In the genomic region with DNA sequence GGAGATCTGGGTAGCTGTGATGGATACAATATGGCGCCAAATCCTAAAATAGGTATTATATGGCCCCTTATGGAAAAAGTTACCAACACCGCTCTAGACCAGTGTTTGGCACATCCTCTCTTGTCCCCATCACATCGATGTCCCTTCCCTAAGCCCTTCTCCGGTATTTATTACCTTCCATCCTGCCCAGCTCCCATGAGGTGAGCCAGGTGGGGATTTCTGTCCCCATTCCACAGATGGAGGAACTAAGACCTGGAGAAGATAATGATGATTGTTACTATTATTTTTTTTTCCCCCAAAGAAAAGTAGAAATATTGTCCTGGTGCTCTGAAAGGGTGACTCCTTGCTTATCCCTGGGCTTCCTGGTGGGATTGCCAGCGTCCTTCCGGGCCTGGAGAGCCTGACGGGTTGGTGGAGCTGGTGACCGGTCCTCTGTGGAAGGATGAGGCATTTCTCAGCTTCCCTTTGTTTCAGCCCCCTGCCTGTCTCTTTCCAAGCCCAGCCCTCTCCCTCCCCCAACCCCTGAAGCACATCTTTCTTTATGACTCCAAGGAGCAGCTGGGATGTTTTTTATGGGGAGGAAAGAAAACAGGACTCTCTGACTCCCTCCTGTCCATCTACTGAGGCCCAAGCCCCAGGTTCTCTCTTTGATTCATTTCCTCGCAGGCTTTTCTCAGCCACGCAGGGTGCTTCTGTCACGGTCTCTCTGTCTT, we compare ENCODE assay signal across 14 cellular contexts.
DNase-seq lines count a peak whose midpoint lies in the region; ATAC-seq and TF ChIP-seq lines count a peak whose summit lies in the region.
"Had no signal": no experiment of that assay in that cellular context is flagged by ENCODE, and none has a peak within 500 bp of the region (broad histone marks: within the 10 kb centered on the region; RNA-seq: fewer than 3 reads in every experiment).

No MANE protein-coding gene starts in this region.

- peaks cover 6 to 28% of the 10 kb centered on the region in 2 donors for H3K36me3 Mint-ChIP-seq in CD4-positive, alpha-beta memory T cell

- intact Hi-C loops in CD4-positive, alpha-beta memory T cell (cut with micrococcal nuclease): no loop called here

- H3K27ac Mint-ChIP-seq in CD4-positive, alpha-beta memory T cell: peak overlapping the region in 5 of 7 donors; percentile 19 to 84 (median 65)

- no peaks in the 10 kb centered on the region for H3K27me3 ChIP-seq in CD4-positive, alpha-beta memory T cell (ENCODE audit: insufficient read depth, low read length)
- H3K27me3 ChIP-seq in ectodermal cell (ENCODE audit: control insufficient read depth, insufficient read depth, low read length, poor library complexity, severe bottlenecking) (no peaks in the 10 kb centered on the region), osteoblast (ENCODE audit: insufficient read depth, low read length) (peaks cover 10% of the 10 kb centered on the region)

- H2AFZ ChIP-seq in osteoblast (ENCODE audit: low read length): no peak overlapping the region

- no peak overlapping the region for H3K4me2 ChIP-seq in osteoblast (ENCODE audit: insufficient read depth, low read length)
- H3K4me2 ChIP-seq: BLaER1 treated with 17β-estradiol and CSF1 and Interleukin-3, amounts not matched to agents 10 nM and 100 nM had no signal

- H3K9me3 ChIP-seq in CD4-positive, alpha-beta memory T cell (ENCODE audit: control insufficient read depth in 1 of 2, low read length in 2 of 2): no peaks in the 10 kb centered on the region
- H3K9me3 ChIP-seq in ectodermal cell (ENCODE audit: control insufficient read depth, low read length): no peaks in the 10 kb centered on the region
- no peaks in the 10 kb centered on the region for H3K9me3 ChIP-seq in mesodermal cell (ENCODE audit: control insufficient read depth, low read length)
- no peaks in the 10 kb centered on the region for H3K9me3 ChIP-seq in osteoblast (ENCODE audit: low read depth, low read length)
- H3K9me3 ChIP-seq: BLaER1 treated with 17β-estradiol and CSF1 and Interleukin-3, amounts not matched to agents 10 nM and 100 nM had no signal

- H3K9me3 Mint-ChIP-seq in CD4-positive, alpha-beta memory T cell: no peaks in the 10 kb centered on the region

- CTCF ChIA-PET in CD4-positive, alpha-beta memory T cell (lab: Charles Lee; ENCODE audit: partially characterized antibody): interaction anchor here (1.0 to 3.0 kb wide), 2 partner anchors 8 to 26 kb away, joined by 3 to 10 read pairs; no protein-coding TSS in a partner anchor

- H3K79me2 ChIP-seq in osteoblast (ENCODE audit: insufficient read depth, low read length): no peaks in the 10 kb centered on the region

- 60 to 65% methylated on average over 10 to 11 of the region's 11 CpGs for WGBS in ectodermal cell, 2 experiments
- 84 to 94% methylated on average over 3 to 8 of the region's 11 CpGs for WGBS in mesodermal cell (ENCODE audit: insufficient coverage in 2 of 2), 2 experiments

- no peak overlapping the region for H3K4me3 Mint-ChIP-seq in CD4-positive, alpha-beta memory T cell

- no peaks in the 10 kb centered on the region for H3K4me1 ChIP-seq in CD4-positive, alpha-beta memory T cell (ENCODE audit: insufficient read depth, low read length)
- H3K4me1 ChIP-seq in ectodermal cell (ENCODE audit: control insufficient read depth, insufficient read depth, low read length) (peaks cover 54% of the 10 kb centered on the region), mesodermal cell (ENCODE audit: control insufficient read depth, insufficient read depth, low read length, poor library complexity, severe bottlenecking) (peaks cover 15% of the 10 kb centered on the region), osteoblast (ENCODE audit: insufficient read depth, low read length) (peaks cover 12% of the 10 kb centered on the region)

- H3K27me3 Mint-ChIP-seq in CD4-positive, alpha-beta memory T cell: no peaks in the 10 kb centered on the region

- peaks cover 6 to 34% (median 13%) of the 10 kb centered on the region in 4 donors for H3K4me1 Mint-ChIP-seq in CD4-positive, alpha-beta memory T cell

- ATAC-seq in HG03045 (IDR thresholded peaks at IDR 0.05; ENCODE audit: unreplicated experiment): no peak

- H3K36me3 ChIP-seq in CD4-positive, alpha-beta memory T cell (ENCODE audit: insufficient read depth, low read length): no peaks in the 10 kb centered on the region
- H3K36me3 ChIP-seq in ectodermal cell (ENCODE audit: control insufficient read depth, insufficient read depth, low read length) (no peaks in the 10 kb centered on the region), mesodermal cell (ENCODE audit: control insufficient read depth, insufficient read depth, low read length) (peaks cover 2% of the 10 kb centered on the region), osteoblast (ENCODE audit: insufficient read depth, low read length) (no peaks in the 10 kb centered on the region)
- H3K36me3 ChIP-seq: BLaER1 treated with 17β-estradiol and CSF1 and Interleukin-3, amounts not matched to agents 10 nM and 100 nM had no signal

- POLR2A ChIA-PET in CD4-positive, alpha-beta memory T cell (lab: Charles Lee; ENCODE audit: partially characterized antibody): no interaction called here

- no peak overlapping the region for H3K27ac ChIP-seq in CD4-positive, alpha-beta memory T cell (ENCODE audit: low read depth, low read length)
- peak overlapping the region; percentile 45 for H3K27ac ChIP-seq in ectodermal cell (ENCODE audit: insufficient read depth, low read depth, low read length, poor library complexity, severe bottlenecking)
- H3K27ac ChIP-seq in mesodermal cell (ENCODE audit: low read depth, low read length, severe bottlenecking): peak overlapping the region; percentile 67
- no peak overlapping the region for H3K27ac ChIP-seq in osteoblast (ENCODE audit: low read depth, low read length)
- H3K27ac ChIP-seq: BLaER1 treated with 17β-estradiol and CSF1 and Interleukin-3, amounts not matched to agents 10 nM and 100 nM had no signal

- no peak overlapping the region for H3K4me3 ChIP-seq in CD4-positive, alpha-beta memory T cell (ENCODE audit: low read length in 2 of 2)
- no peak overlapping the region for H3K4me3 ChIP-seq in ectodermal cell (ENCODE audit: insufficient read depth, low read depth, low read length)
- no peak overlapping the region for H3K4me3 ChIP-seq in mesodermal cell (ENCODE audit: extremely low read depth, insufficient read depth, low read length, poor library complexity, severe bottlenecking)
- no peak overlapping the region for H3K4me3 ChIP-seq in osteoblast (ENCODE audit: insufficient read depth, low read length)
- H3K4me3 ChIP-seq: BLaER1 treated with 17β-estradiol and CSF1 and Interleukin-3, amounts not matched to agents 10 nM and 100 nM had no signal

- no peaks in the 10 kb centered on the region for H4K20me1 ChIP-seq in osteoblast (ENCODE audit: insufficient read depth, low read length)

- no peak for TF ChIP-seq CTCF in osteoblast (IDR thresholded peaks at IDR 0.05; ENCODE audit: extremely low read depth, low read depth, low read length)

- no peak for DNase-seq in CD4-positive, alpha-beta memory T cell
- peak; percentile 70 for DNase-seq in osteoblast (ENCODE audit: insufficient read length, low spot score, missing footprints)
- no peak for DNase-seq in cerebellum (ENCODE audit: low spot score)
- no peak for DNase-seq in OCI-M2 (lab: John Stamatoyannopoulos, UW; ENCODE audit: unreplicated experiment)
- DNase-seq in nucleus accumbens (lab: John Stamatoyannopoulos, UW): no peak
- DNase-seq: MV-4-11, NCI-H1417 treated with DMSO at 0.1 percent for 48 hours, NCI-H2029 treated with DMSO at 0.1 percent for 48 hours, NCI-H510A, RPMI8226 had no signal

Comparison
In these comparisons a context has a peak if more than half of its experiments do, and no peak if none do; other contexts are left out.
1. H3K27ac ChIP-seq: peak in ectodermal cell (single experiment) and mesodermal cell (single experiment); none in CD4-positive, alpha-beta memory T cell (single experiment) and osteoblast (single experiment).